Comparison of ENCODE assay signal across 10 cellular contexts in the genomic region with DNA sequence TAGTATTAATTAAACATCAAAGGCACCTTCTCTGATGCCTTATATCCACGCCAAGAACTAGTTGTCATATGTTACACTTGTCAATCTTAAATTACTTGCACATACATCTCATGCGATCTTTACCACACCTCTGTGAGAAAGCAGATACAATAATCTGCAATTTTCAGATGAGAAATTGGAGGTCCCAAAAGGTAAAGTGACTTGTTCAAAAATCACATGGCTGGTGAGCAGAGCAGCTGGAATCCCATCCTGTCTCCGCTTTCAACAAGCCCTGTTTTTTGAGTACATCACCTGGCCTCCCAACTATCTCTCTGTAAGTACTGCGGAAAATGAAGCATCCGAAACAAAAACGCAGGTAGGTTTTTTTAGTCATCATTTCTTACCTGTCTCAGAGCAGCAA.
DNase-seq lines count a peak whose midpoint lies in the region; ATAC-seq and TF ChIP-seq lines count a peak whose summit lies in the region.
"Had no signal": no experiment of that assay in that cellular context is flagged by ENCODE, and none has a peak within 500 bp of the region (broad histone marks: within the 10 kb centered on the region; RNA-seq: fewer than 3 reads in every experiment).

No MANE protein-coding gene starts in this region.

- peak overlapping the region; percentile 97 for H3K27ac Mint-ChIP-seq in activated CD4-positive, alpha-beta T cell treated with anti-CD3 and anti-CD28 coated beads, Interleukin-2, amount 10 ng/mL, durations not matched to agents 24 days and 14 days

- peaks cover 33% of the 10 kb centered on the region for H3K79me2 ChIP-seq in OCI-LY7 (ENCODE audit: insufficient read depth, low read depth, low read length)

- H3K9me3 ChIP-seq in OCI-LY7 (ENCODE audit: low read length) (no peaks in the 10 kb centered on the region), spleen (peaks cover 0 to 1% (median 0%) of the 10 kb centered on the region in 8 donors)
- no peaks in the 10 kb centered on the region for H3K9me3 ChIP-seq in effector memory CD4-positive, alpha-beta T cell (ENCODE audit: control insufficient read depth, low read length)
- H3K9me3 ChIP-seq: tibial nerve had no signal

- H3K36me3 Mint-ChIP-seq in activated CD4-positive, alpha-beta T cell treated with anti-CD3 and anti-CD28 coated beads, Interleukin-2, amount 10 ng/mL, durations not matched to agents 24 days and 14 days (ENCODE audit: low read depth): peaks cover 2% of the 10 kb centered on the region

- 81 to 90% (median 86%) methylated on average over 6 of the region's 6 CpGs for WGBS in spleen, 5 donors

- H4K20me1 ChIP-seq in OCI-LY7 (ENCODE audit: insufficient read depth, low read length): no peaks in the 10 kb centered on the region

- no peak overlapping the region for H3K27ac ChIP-seq in OCI-LY7 (ENCODE audit: low read depth, low read length, poor library complexity, severe bottlenecking)
- peak overlapping the region; percentile 78 for H3K27ac ChIP-seq in effector memory CD4-positive, alpha-beta T cell (ENCODE audit: insufficient read depth, low read length, poor library complexity, severe bottlenecking)
- peak overlapping the region in 6 of 8 donors; percentile 3 to 93 (median 86) for H3K27ac ChIP-seq in spleen

- POLR2A ChIA-PET in OCI-LY7 (lab: Charles Lee): interaction anchor here (1.0 to 3.5 kb wide), 2 partner anchors 127 to 191 kb away, joined by 4 to 21 read pairs; no protein-coding TSS in a partner anchor

- CTCF ChIA-PET in OCI-LY7 (lab: Charles Lee; ENCODE audit: unreplicated experiment): no interaction called here

- H3K9me3 Mint-ChIP-seq in activated CD4-positive, alpha-beta T cell treated with anti-CD3 and anti-CD28 coated beads, Interleukin-2, amount 10 ng/mL, durations not matched to agents 24 days and 14 days: no peaks in the 10 kb centered on the region

- peak overlapping the region; percentile 96; the same call in 1 of the 2 replicates for H2AFZ ChIP-seq in OCI-LY7 (ENCODE audit: low read length)

- H3K4me1 Mint-ChIP-seq in activated CD4-positive, alpha-beta T cell treated with anti-CD3 and anti-CD28 coated beads, Interleukin-2, amount 10 ng/mL, durations not matched to agents 24 days and 14 days: peaks cover 54% of the 10 kb centered on the region

- H3K27me3 Mint-ChIP-seq in activated CD4-positive, alpha-beta T cell treated with anti-CD3 and anti-CD28 coated beads, Interleukin-2, amount 10 ng/mL, durations not matched to agents 24 days and 14 days: no peaks in the 10 kb centered on the region

- no peaks in the 10 kb centered on the region for H3K27me3 ChIP-seq in effector memory CD4-positive, alpha-beta T cell (replicated peaks; ENCODE audit: control insufficient read depth, insufficient read depth, low read length, poor library complexity, severe bottlenecking)
- no peaks in the 10 kb centered on the region for H3K27me3 ChIP-seq in spleen (replicated peaks in 1 of 7)
- H3K27me3 ChIP-seq: tibial nerve had no signal

- no peak for TF ChIP-seq POLR2A in spleen (IDR thresholded peaks at IDR 0.05)

- TF ChIP-seq CTCF in OCI-LY7 (conservative IDR thresholded peaks at IDR 0.05; ENCODE audit: low read length) (no peak), spleen (IDR thresholded peaks at IDR 0.05 in 8 of 11, conservative IDR thresholded peaks at IDR 0.05 in 3 of 11) (no peak)

- no peaks in the 10 kb centered on the region for H3K9me2 ChIP-seq in OCI-LY7 (ENCODE audit: insufficient read depth, low read length)

- no TSS peak for BruUV-seq in OCI-LY7 (replicated peaks; lab: Mats Ljungman, UMichigan)

- peaks cover 43% of the 10 kb centered on the region for H3K4me1 ChIP-seq in OCI-LY7 (ENCODE audit: insufficient read depth, low read length, poor library complexity, severe bottlenecking)
- peaks cover 20% of the 10 kb centered on the region for H3K4me1 ChIP-seq in effector memory CD4-positive, alpha-beta T cell (ENCODE audit: control insufficient read depth, insufficient read depth, low read length, poor library complexity, severe bottlenecking)
- H3K4me1 ChIP-seq in spleen: peaks cover 18 to 64% (median 46%) of the 10 kb centered on the region in 6 donors

- intact Hi-C loops in activated CD4-positive, alpha-beta T cell treated with anti-CD3 and anti-CD28 coated beads, Interleukin-2, amount 10 ng/mL, durations not matched to agents 24 days and 14 days (cut with micrococcal nuclease): loop anchor here (2.0 kb wide), 4 partner anchors 80 to 190 kb away; no protein-coding TSS in a partner anchor
- intact Hi-C loops in OCI-LY7 (cut with micrococcal nuclease; ENCODE audit: unreplicated experiment) (no loop called here), spleen (cut with DNase I; ENCODE audit: low total_unique reads) (loop anchor here (10.0 kb wide), 1 partner anchor 196 kb away; no protein-coding TSS in a partner anchor)

- H3K4me3 ChIP-seq in OCI-LY7 (ENCODE audit: low read depth, low read length, poor library complexity, severe bottlenecking): no peak overlapping the region
- H3K4me3 ChIP-seq in effector memory CD4-positive, alpha-beta T cell (ENCODE audit: insufficient read depth, low read depth, low read length, poor library complexity, severe bottlenecking): peak overlapping the region; percentile 85
- no peak overlapping the region for H3K4me3 ChIP-seq in spleen

- H3K36me3 ChIP-seq in OCI-LY7 (ENCODE audit: insufficient read depth, low read length): no peaks in the 10 kb centered on the region
- no peaks in the 10 kb centered on the region for H3K36me3 ChIP-seq in effector memory CD4-positive, alpha-beta T cell (ENCODE audit: control insufficient read depth, insufficient read depth, low read length)
- H3K36me3 ChIP-seq in spleen: no peaks in the 10 kb centered on the region
- H3K36me3 ChIP-seq: tibial nerve had no signal

- peak overlapping the region; percentile 89 for H3K4me2 ChIP-seq in OCI-LY7 (ENCODE audit: low read length)

- H3K4me3 Mint-ChIP-seq in activated CD4-positive, alpha-beta T cell treated with anti-CD3 and anti-CD28 coated beads, Interleukin-2, amount 10 ng/mL, durations not matched to agents 24 days and 14 days: peak overlapping the region; percentile 95

- no peak for ATAC-seq in HG03520 (IDR thresholded peaks at IDR 0.05; ENCODE audit: unreplicated experiment)
- ATAC-seq in GM21360 (IDR thresholded peaks at IDR 0.05; ENCODE audit: unreplicated experiment): no peak
- ATAC-seq: esophagus mucosa had no signal

- peak; percentile 74 for DNase-seq in activated CD4-positive, alpha-beta T cell treated with anti-CD3 and anti-CD28 coated beads, Interleukin-2, amount 10 ng/mL, durations not matched to agents 24 days and 14 days
- no peak for DNase-seq in activated CD4-positive, alpha-beta T cell treated with anti-CD3 and anti-CD28 coated beads for 48 hours
- DNase-seq in OCI-LY7 (ENCODE audit: low spot score): no peak
- DNase-seq in effector memory CD4-positive, alpha-beta T cell: no peak
- DNase-seq in spleen: no peak
- no peak for DNase-seq in HCEC 1CT
